In the genomic region with DNA sequence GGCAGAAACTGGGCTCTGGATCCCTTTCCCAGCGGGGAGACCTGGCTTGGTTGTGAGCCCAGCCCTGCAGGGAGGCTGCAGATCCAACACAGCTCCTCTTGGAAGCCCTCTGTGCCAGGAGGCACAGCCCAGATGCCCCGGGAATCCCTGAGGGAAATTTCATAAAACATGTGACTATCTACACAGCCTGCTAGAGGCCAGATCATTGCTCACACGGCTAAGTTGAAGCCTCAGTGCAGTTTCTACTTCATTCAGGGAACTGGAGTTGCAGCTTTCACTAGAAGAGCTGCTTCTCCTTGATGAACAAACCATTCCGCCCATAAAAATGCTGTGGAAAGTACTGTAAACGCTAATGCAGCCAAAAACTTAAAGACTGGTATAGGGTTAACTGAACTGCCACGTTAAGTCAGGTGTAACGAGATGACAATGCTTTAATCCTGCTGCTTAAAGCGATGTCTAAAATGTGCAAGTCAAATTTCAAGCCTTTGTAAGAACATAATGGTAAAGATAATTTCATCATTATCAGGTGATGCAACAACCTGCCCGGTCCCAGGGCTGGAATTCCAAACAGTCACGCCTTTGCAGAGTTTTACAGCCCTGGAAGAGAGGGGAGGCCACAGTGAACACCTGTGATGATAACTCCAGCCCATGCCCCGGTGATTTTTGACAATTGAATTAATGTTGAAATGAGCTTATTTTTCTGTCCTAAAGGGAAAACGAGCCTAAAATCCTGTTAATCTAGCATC, we compare ENCODE assay signal across 11 cellular contexts.
A peak's percentile ranks its signal among the peaks of the same experiment; 100 is the strongest.
DNase-seq lines count a peak whose midpoint lies in the region; ATAC-seq and TF ChIP-seq lines count a peak whose summit lies in the region.
"Had no signal": no experiment of that assay in that cellular context is flagged by ENCODE, and none has a peak within 500 bp of the region (broad histone marks: within the 10 kb centered on the region; RNA-seq: fewer than 3 reads in every experiment).

No MANE protein-coding gene starts in this region.

- H3K36me3 ChIP-seq in fibroblast of lung (ENCODE audit: control insufficient read depth, insufficient read depth, low read length) = peaks cover 2% of the 10 kb centered on the region

- H3K4me1 ChIP-seq in fibroblast of lung (ENCODE audit: control insufficient read depth, extremely low read depth, insufficient read depth, low read length) = peaks cover 24% of the 10 kb centered on the region

- no peaks in the 10 kb centered on the region for H3K9me3 ChIP-seq in fibroblast of lung (ENCODE audit: control insufficient read depth, insufficient read depth, low read depth, low read length)

- no peak for ATAC-seq in GM18858 (IDR thresholded peaks at IDR 0.05; ENCODE audit: unreplicated experiment)

- peaks cover 2% of the 10 kb centered on the region for H3K27me3 Mint-ChIP-seq in T-helper 2 cell treated with Interferon-gamma antibody and Interleukin-4, amounts not matched to agents 5 μg/mL and 100 μg/mL, for 36 hours (ENCODE audit: low read depth)
- no peaks in the 10 kb centered on the region for H3K27me3 Mint-ChIP-seq in type B pancreatic cell

- H3K4me2 ChIP-seq in fibroblast of lung (ENCODE audit: extremely low read depth, insufficient read depth, low read length) = no peak overlapping the region

- H3K9me3 Mint-ChIP-seq in T-helper 2 cell treated with Interferon-gamma antibody and Interleukin-4, amounts not matched to agents 5 μg/mL and 100 μg/mL, for 36 hours = no peaks in the 10 kb centered on the region
- H3K9me3 Mint-ChIP-seq in type B pancreatic cell = no peaks in the 10 kb centered on the region

- no peak overlapping the region for H3K4me3 ChIP-seq in fibroblast of lung (replicated peaks in 1 of 4; ENCODE audit: control extremely low read depth in 1 of 4, insufficient read depth in 1 of 4, low read depth in 3 of 4, low read length in 4 of 4)

- TF ChIP-seq CTCF in fibroblast of lung (conservative IDR thresholded peaks at IDR 0.05 in 1 of 2, IDR thresholded peaks at IDR 0.05 in 1 of 2; ENCODE audit: low read depth in 1 of 2, low read length in 2 of 2) (no peak), type B pancreatic cell (conservative IDR thresholded peaks at IDR 0.05) (no peak)

- H2AFZ ChIP-seq in fibroblast of lung (ENCODE audit: low read length) = no peak overlapping the region

- H3K36me3 Mint-ChIP-seq in T-helper 2 cell treated with Interferon-gamma antibody and Interleukin-4, amounts not matched to agents 5 μg/mL and 100 μg/mL, for 36 hours (ENCODE audit: low read depth) = no peaks in the 10 kb centered on the region
- peaks cover 37% of the 10 kb centered on the region for H3K36me3 Mint-ChIP-seq in type B pancreatic cell

- H3K27ac ChIP-seq in fibroblast of lung (ENCODE audit: insufficient read depth, low read length) = peak overlapping the region; percentile 55

- H3K4me1 Mint-ChIP-seq in T-helper 2 cell treated with Interferon-gamma antibody and Interleukin-4, amounts not matched to agents 5 μg/mL and 100 μg/mL, for 36 hours (ENCODE audit: low read depth) = peaks cover 28% of the 10 kb centered on the region
- H3K4me1 Mint-ChIP-seq in type B pancreatic cell (ENCODE audit: unreplicated experiment) = peaks cover 20% of the 10 kb centered on the region

- peaks cover 2% of the 10 kb centered on the region for H3K79me2 ChIP-seq in fibroblast of lung (ENCODE audit: control insufficient read depth, insufficient read depth, low read length)

- no peaks in the 10 kb centered on the region for H3K27me3 ChIP-seq in fibroblast of lung (ENCODE audit: control insufficient read depth, insufficient read depth, low read length)

- no peak overlapping the region for H3K9ac ChIP-seq in fibroblast of lung (ENCODE audit: insufficient read depth, low read length)

- H3K4me3 Mint-ChIP-seq in T-helper 2 cell treated with Interferon-gamma antibody and Interleukin-4, amounts not matched to agents 5 μg/mL and 100 μg/mL, for 36 hours = peak overlapping the region; percentile 56
- H3K4me3 Mint-ChIP-seq in type B pancreatic cell = peak overlapping the region; percentile 16
- H3K4me3 Mint-ChIP-seq: H9 had no signal

- DNase-seq in T-helper 2 cell treated with Interferon-gamma antibody and Interleukin-4, amounts not matched to agents 5 μg/mL and 100 μg/mL, for 36 hours (ENCODE audit: low spot score) = no peak
- DNase-seq in T-helper 2 cell = no peak
- DNase-seq in NCI-H526 (lab: John Stamatoyannopoulos, UW) = peak; percentile 40 to 57
- no peak for DNase-seq in fibroblast of lung (ENCODE audit: low read depth in 2 of 2)
- no peak for DNase-seq in type B pancreatic cell (ENCODE audit: extremely low spot score, unreplicated experiment)
- DNase-seq in NCI-H2196 treated with DMSO at 0.1 percent for 48 hours (lab: John Stamatoyannopoulos, UW; ENCODE audit: unreplicated experiment) = no peak
- DNase-seq in T-helper 1 cell = no peak
- DNase-seq: cortex of kidney, H9, NCI-H1048 had no signal

- no peak overlapping the region for H3K27ac Mint-ChIP-seq in T-helper 2 cell treated with Interferon-gamma antibody and Interleukin-4, amounts not matched to agents 5 μg/mL and 100 μg/mL, for 36 hours
- H3K27ac Mint-ChIP-seq in type B pancreatic cell = peak overlapping the region; percentile 87
- H3K27ac Mint-ChIP-seq: H9 had no signal

- H4K20me1 ChIP-seq in fibroblast of lung (ENCODE audit: control insufficient read depth, extremely low read depth, insufficient read depth, low read length) = no peaks in the 10 kb centered on the region

Comparison
In these comparisons a context has a peak if more than half of its experiments do, and no peak if none do; other contexts are left out.
1. DNase-seq: peak in NCI-H526 (2 of 2); none in T-helper 2 cell treated with Interferon-gamma antibody and Interleukin-4, amounts not matched to agents 5 μg/mL and 100 μg/mL, for 36 hours (single experiment), T-helper 2 cell (0 of 5), fibroblast of lung (0 of 2), type B pancreatic cell (single experiment), NCI-H2196 treated with DMSO at 0.1 percent for 48 hours (single experiment) and T-helper 1 cell (0 of 5).